Comparison of ENCODE assay signal across 28 cellular contexts in the genomic region with DNA sequence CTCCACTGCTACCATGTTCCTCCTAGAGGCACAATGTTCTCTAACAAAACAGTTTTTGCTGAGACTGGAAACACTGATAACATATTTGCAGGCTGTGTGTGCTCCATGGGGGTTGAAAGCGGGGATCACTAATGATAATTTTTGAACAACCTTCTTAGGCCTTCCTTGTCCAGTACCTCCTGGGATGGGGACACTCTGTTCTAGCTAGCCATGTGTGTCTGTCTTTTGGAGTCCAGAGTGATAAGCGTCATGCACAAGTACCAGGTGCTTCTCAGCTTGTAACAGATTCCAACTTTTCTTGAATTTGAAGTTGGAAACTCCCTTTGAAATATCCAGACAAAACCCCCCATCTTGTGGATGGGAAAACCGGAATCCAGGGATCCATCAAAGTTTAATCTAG. TPM values are rescaled to one million over a fixed set of nuclear protein-coding genes. Genes with fewer than 3 reads are reported as not detected.
"Had no signal": no experiment of that assay in that cellular context is flagged by ENCODE, and none has a peak within 500 bp of the region (broad histone marks: within the 10 kb centered on the region; RNA-seq: fewer than 3 reads in every experiment).

No MANE protein-coding gene starts in this region.

- DNase-seq: stimulated activated CD4-positive, alpha-beta T cell treated with anti-CD3 and anti-CD28 coated beads, Interleukin-2, amount 100 ng/mL, for 24 hours; stimulated activated CD4-positive, alpha-beta T cell treated with anti-CD3 and anti-CD28 coated beads, Interleukin-2, amount 100 ng/mL, for 48 hours; stimulated activated CD4-positive, alpha-beta T cell treated with anti-CD3 and anti-CD28 coated beads, Interleukin-4, amount 100 ng/mL, for 1 hour; stimulated activated CD4-positive, alpha-beta T cell treated with anti-CD3 and anti-CD28 coated beads, Interleukin-4, amount 100 ng/mL, for 24 hours; stimulated activated CD4-positive, alpha-beta T cell treated with anti-CD3 and anti-CD28 coated beads, Interleukin-4, amount 100 ng/mL, for 4 hours; stimulated activated CD8-positive, alpha-beta memory T cell treated with anti-CD3 and anti-CD28 coated beads, Interleukin-4, amount 100 ng/mL, for 48 hours; stimulated activated naive B cell treated with anti-CD40 and anti-IgM and Interleukin-4, amounts not matched to agents 10 μg/mL and 1 μg/mL and 100 μg/mL, for 72 hours; stimulated activated naive CD4-positive, alpha-beta T cell; stimulated activated naive CD4-positive, alpha-beta T cell treated with Interleukin-2 at 50 U/mL for 16 hours; stimulated activated naive CD8-positive, alpha-beta T cell treated with anti-CD3 and anti-CD28 coated beads, Interleukin-15, amount 100 ng/mL, for 72 hours; stimulated activated naive CD8-positive, alpha-beta T cell treated with anti-CD3 and anti-CD28 coated beads, Interleukin-15, Interleukin-2, amounts not matched to agents 100 U/mL and 50 U/mL, for 24 hours; stomach; substantia nigra; testis; tibial artery; transverse colon; upper lobe of left lung; upper lobe of right lung; uterus had no signal

- H3K4me1 ChIP-seq: stomach, suprapubic skin, testis, tibial artery, tibial nerve, transverse colon, upper lobe of left lung, upper lobe of right lung, uterus, vagina had no signal

- H3K4me3 ChIP-seq: stomach, suprapubic skin, testis, thoracic aorta, tibial artery, tibial nerve, transverse colon, upper lobe of left lung, upper lobe of right lung, uterus, vagina had no signal

- H3K9me3 ChIP-seq: stomach, suprapubic skin, testis, thoracic aorta, tibial artery, tibial nerve, transverse colon, upper lobe of left lung, upper lobe of right lung, uterus, vagina had no signal

- H3K27ac ChIP-seq: stomach, suprapubic skin, testis, thoracic aorta, tibial artery, tibial nerve, transverse colon, upper lobe of left lung, upper lobe of right lung, uterus, vagina had no signal

- ATAC-seq: stimulated activated effector memory CD8-positive, alpha-beta T cell treated with anti-CD3 and anti-CD28 coated beads, Interleukin-12 subunit alpha, Interleukin-12 subunit beta, amount 100 ng/mL, for 72 hours; stimulated activated memory B cell treated with anti-CD40 and anti-IgM and Interleukin-4, amounts not matched to agents 10 μg/mL and 1 μg/mL and 100 μg/mL, for 72 hours; stimulated activated naive B cell treated with anti-CD40 and anti-IgM and Interleukin-4, amounts not matched to agents 10 μg/mL and 1 μg/mL and 100 μg/mL, for 72 hours; stimulated activated naive CD8-positive, alpha-beta T cell treated with anti-CD3 and anti-CD28 coated beads, Interleukin-15, amount 100 ng/mL, for 72 hours; stimulated activated naive CD8-positive, alpha-beta T cell treated with anti-CD3 and anti-CD28 coated beads, Interleukin-15, Interleukin-2, amounts not matched to agents 100 U/mL and 50 U/mL, for 24 hours; upper lobe of right lung had no signal

- H3K36me3 ChIP-seq: stomach, suprapubic skin, thoracic aorta, tibial artery, tibial nerve, transverse colon, upper lobe of left lung, upper lobe of right lung, uterus, vagina had no signal

- H3K27me3 ChIP-seq: stomach, suprapubic skin, testis, tibial artery, tibial nerve, transverse colon, upper lobe of left lung, upper lobe of right lung, uterus, vagina had no signal

RNA-seq across cellular contexts. Expression of gene PI3, which starts 15.2 kb away (rescaled TPM):
- total RNA-seq: subcutaneous adipose tissue, thoracic aorta, tibial nerve, urinary bladder, uterus had no signal

RNA-seq across cellular contexts. Expression of gene SEMG1, which starts 17.0 kb away (rescaled TPM):
- total RNA-seq: stomach, subcutaneous adipose tissue, suprapubic skin, testis, thoracic aorta, tibial nerve, upper lobe of left lung, upper lobe of right lung, ureter, urinary bladder, uterus, vagina had no signal

RNA-seq across cellular contexts. Expression of gene SEMG2, which starts 31.3 kb away (rescaled TPM):
- total RNA-seq: stomach, subcutaneous adipose tissue, testis, thoracic aorta, tibial nerve, transverse colon, upper lobe of left lung, upper lobe of right lung, ureter, urinary bladder, uterus, vagina had no signal
